ENCODE assay signal across 8 cellular contexts in the genomic region with DNA sequence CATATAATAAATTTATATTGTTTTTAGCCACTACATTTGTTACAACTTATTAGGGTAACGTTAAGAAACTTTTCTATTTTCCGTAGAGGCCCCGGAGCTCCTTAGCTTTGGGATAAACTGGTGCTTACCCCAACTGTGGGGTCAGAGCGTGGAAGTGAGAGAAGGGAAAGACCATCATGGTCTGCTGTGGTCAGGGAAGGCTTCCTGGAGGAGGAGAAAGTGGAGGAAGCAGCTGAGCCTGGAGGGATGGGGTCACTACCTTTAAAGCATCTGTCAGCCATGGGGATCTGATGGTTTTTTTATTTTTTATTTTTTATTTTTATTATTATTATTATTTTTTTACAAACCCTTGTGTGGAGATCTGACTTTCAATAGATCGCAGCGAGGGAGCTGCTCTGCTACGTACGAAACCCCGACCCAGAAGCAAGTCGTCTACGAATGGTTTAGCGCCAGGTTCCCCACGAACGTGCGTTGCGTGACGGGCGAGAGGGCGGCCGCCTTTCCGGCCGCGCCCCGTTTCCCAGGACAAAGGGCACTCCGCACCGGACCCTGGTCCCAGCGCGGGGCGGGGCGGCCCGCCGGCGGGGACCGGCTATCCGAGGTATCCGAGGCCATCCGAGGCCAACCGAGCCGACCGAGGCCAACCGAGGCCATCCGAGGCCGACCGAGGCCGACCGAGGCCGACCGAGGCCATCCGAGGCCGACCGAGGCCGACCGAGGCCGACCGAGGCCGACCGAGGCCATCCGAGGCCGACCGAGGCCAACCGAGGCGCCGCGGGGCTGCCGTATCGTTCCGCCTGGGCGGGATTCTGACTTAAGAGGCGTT.
DNase-seq lines count a peak whose midpoint lies in the region; ATAC-seq and TF ChIP-seq lines count a peak whose summit lies in the region.

No MANE protein-coding gene starts in this region.

- ATAC-seq in GM19452 (IDR thresholded peaks at IDR 0.05; ENCODE audit: unreplicated experiment), result peak; percentile 52
- peak; percentile 70 to 73 for ATAC-seq in gastrocnemius medialis

- H3K27ac Mint-ChIP-seq in brain, result peak overlapping the region in 2 of 5 experiments; percentile 81 to 90

- in situ Hi-C loops in gastrocnemius medialis (cut with MboI; ENCODE audit: low sequenced_read_pairs in 4 of 4), result no loop called here

- no peaks in the 10 kb centered on the region for H3K79me2 ChIP-seq in KMS-11 (ENCODE audit: insufficient read depth, low read depth)

- H3K27me3 ChIP-seq in KMS-11 (ENCODE audit: insufficient read depth, low read depth), result no peaks in the 10 kb centered on the region
- no peaks in the 10 kb centered on the region for H3K27me3 ChIP-seq in iPS-18a (ENCODE audit: control insufficient read depth, insufficient read depth, low read length)
- H3K27me3 ChIP-seq in gastrocnemius medialis, result peaks cover 0 to 3% (median 0%) of the 10 kb centered on the region in 3 donors

- peak; percentile 91 for DNase-seq in AG08395 (ENCODE audit: low spot score)
- DNase-seq in UCSD-AML1 (lab: John Stamatoyannopoulos, UW; ENCODE audit: unreplicated experiment), result peak; percentile 82
- peak; percentile 51 to 61 for DNase-seq in gastrocnemius medialis
- no peak for DNase-seq in NK-92 (lab: John Stamatoyannopoulos, UW; ENCODE audit: unreplicated experiment)

- H3K9ac ChIP-seq in KMS-11 (no peak overlapping the region), iPS-18a (ENCODE audit: low read length) (no peak overlapping the region)

- TF ChIP-seq CTCF in KMS-11 (conservative IDR thresholded peaks at IDR 0.05; ENCODE audit: low read depth, low read length) (no peak), brain (conservative IDR thresholded peaks at IDR 0.05) (no peak), gastrocnemius medialis (IDR thresholded peaks at IDR 0.05 in 4 of 5, conservative IDR thresholded peaks at IDR 0.05 in 1 of 5) (no peak)

- no peaks in the 10 kb centered on the region for H3K4me1 ChIP-seq in KMS-11 (ENCODE audit: low read depth, poor library complexity, severe bottlenecking)
- no peaks in the 10 kb centered on the region for H3K4me1 ChIP-seq in iPS-18a (ENCODE audit: control insufficient read depth, low read depth, low read length)
- H3K4me1 ChIP-seq in gastrocnemius medialis, result no peaks in the 10 kb centered on the region

- TF ChIP-seq POLR2A in gastrocnemius medialis (IDR thresholded peaks at IDR 0.05), result peak in 1 of 2 donors; percentile 30

- peak overlapping the region; percentile 57; the same call in 1 of the 2 replicates for H2AFZ ChIP-seq in KMS-11 (ENCODE audit: low read depth)

- no peaks in the 10 kb centered on the region for H3K36me3 ChIP-seq in KMS-11 (ENCODE audit: insufficient read depth)
- H3K36me3 ChIP-seq in iPS-18a (ENCODE audit: control insufficient read depth, low read depth, low read length), result no peaks in the 10 kb centered on the region
- no peaks in the 10 kb centered on the region for H3K36me3 ChIP-seq in gastrocnemius medialis

- H3K27me3 Mint-ChIP-seq in brain, result peaks cover 14% of the 10 kb centered on the region

- H3K4me3 Mint-ChIP-seq in brain, result peak overlapping the region in 3 of 5 experiments; percentile 82 to 87 (median 83)

- H3K4me2 ChIP-seq in KMS-11, result no peak overlapping the region

- no peak overlapping the region for H3K4me3 ChIP-seq in KMS-11 (IDR thresholded peaks at IDR 0.05; ENCODE audit: insufficient read depth, low read depth, low read length)
- peak overlapping the region; percentile 17 for H3K4me3 ChIP-seq in iPS-18a (ENCODE audit: low read length)
- peak overlapping the region; percentile 42 to 55 (median 47) for H3K4me3 ChIP-seq in gastrocnemius medialis

- peaks cover 13% of the 10 kb centered on the region for H3K4me1 Mint-ChIP-seq in brain

- no peaks in the 10 kb centered on the region for H3K36me3 Mint-ChIP-seq in brain

- peaks cover 0 to 83% (median 7%) of the 10 kb centered on the region in 5 experiments for H3K9me3 Mint-ChIP-seq in brain

- peaks cover 29% of the 10 kb centered on the region for H3K9me3 ChIP-seq in iPS-18a (ENCODE audit: control insufficient read depth, low read depth, low read length)
- H3K9me3 ChIP-seq in gastrocnemius medialis, result no peaks in the 10 kb centered on the region

- intact Hi-C loops in gastrocnemius medialis (cut with DNase I; ENCODE audit: low total_unique reads), result no loop called here

- H3K27ac ChIP-seq in KMS-11 (no peak overlapping the region), iPS-18a (ENCODE audit: low read length) (no peak overlapping the region), gastrocnemius medialis (peak overlapping the region; percentile 46 to 73 (median 70))

- no peaks in the 10 kb centered on the region for H4K20me1 ChIP-seq in KMS-11 (ENCODE audit: insufficient read depth)

Comparison
In these comparisons a context has a peak if more than half of its experiments do, and no peak if none do; other contexts are left out.
1. H3K27ac ChIP-seq: peak in gastrocnemius medialis (4 of 4); none in KMS-11 (single experiment) and iPS-18a (single experiment).